ENCODE assay signal across 14 cellular contexts in genomic region chr15:95843241-95843851, GRCh38.
DNase-seq lines count a peak whose midpoint lies in the region; ATAC-seq and TF ChIP-seq lines count a peak whose summit lies in the region.
"Had no signal": no experiment of that assay in that cellular context is flagged by ENCODE, and none has a peak within 500 bp of the region (broad histone marks: within the 10 kb centered on the region; RNA-seq: fewer than 3 reads in every experiment).

No MANE protein-coding gene starts in this region.

- H3K9me3 ChIP-seq in HEK293 (ENCODE audit: control insufficient read depth, insufficient read depth, low read depth, low read length): no peaks in the 10 kb centered on the region
- H3K9me3 ChIP-seq: pancreas had no signal

- no peak overlapping the region for H3K27ac Mint-ChIP-seq in stimulated activated memory B cell treated with anti-CD40 and anti-IgM and Interleukin-4, amounts not matched to agents 10 μg/mL and 1 μg/mL and 100 μg/mL, for 72 hours
- no peak overlapping the region for H3K27ac Mint-ChIP-seq in activated naive CD8-positive, alpha-beta T cell treated with anti-CD3 and anti-CD28 coated beads, Interleukin-2, amount 50 U/mL, for 24 hours
- H3K27ac Mint-ChIP-seq: activated T-helper 17 cell treated with anti-CD3 and anti-CD28 coated beads, Interleukin-2, amount 50 U/mL, for 72 hours; CD8-positive, alpha-beta T cell had no signal

- peak overlapping the region; percentile 38; the same call in 1 of the 2 replicates for H3K27ac ChIP-seq in HEK293 (ENCODE audit: extremely low read depth, low read depth, low read length)
- peak overlapping the region; percentile 12 for H3K27ac ChIP-seq in cingulate gyrus (ENCODE audit: low read depth, low read length)
- H3K27ac ChIP-seq: pancreas, VCaP had no signal

- H3K36me3 ChIP-seq in HEK293 (ENCODE audit: control insufficient read depth in 2 of 2, insufficient read depth in 1 of 2, low read length in 2 of 2): no peaks in the 10 kb centered on the region
- H3K36me3 ChIP-seq: pancreas had no signal

- no peak overlapping the region for H3K4me3 Mint-ChIP-seq in stimulated activated memory B cell treated with anti-CD40 and anti-IgM and Interleukin-4, amounts not matched to agents 10 μg/mL and 1 μg/mL and 100 μg/mL, for 72 hours
- H3K4me3 Mint-ChIP-seq in activated naive CD8-positive, alpha-beta T cell treated with anti-CD3 and anti-CD28 coated beads, Interleukin-2, amount 50 U/mL, for 24 hours: no peak overlapping the region
- H3K4me3 Mint-ChIP-seq: activated T-helper 17 cell treated with anti-CD3 and anti-CD28 coated beads, Interleukin-2, amount 50 U/mL, for 72 hours; CD8-positive, alpha-beta T cell had no signal

- no peak for ATAC-seq in stimulated activated memory B cell treated with anti-CD40 and anti-IgM and Interleukin-4, amounts not matched to agents 10 μg/mL and 1 μg/mL and 100 μg/mL, for 72 hours
- no peak for ATAC-seq in activated naive CD8-positive, alpha-beta T cell treated with anti-CD3 and anti-CD28 coated beads, Interleukin-2, amount 50 U/mL, for 24 hours
- ATAC-seq: activated T-helper 17 cell treated with anti-CD3 and anti-CD28 coated beads, Interleukin-2, amount 50 U/mL, for 72 hours; CD8-positive, alpha-beta T cell; PC-3 had no signal

- DNase-seq in AG08395 (ENCODE audit: low spot score) (peak; percentile 69), myocyte (ENCODE audit: low read depth) (peak; percentile 88), NK-92 (lab: John Stamatoyannopoulos, UW; ENCODE audit: unreplicated experiment) (no peak), GM10266 (ENCODE audit: extremely low spot score) (no peak)
- no peak for DNase-seq in activated naive CD8-positive, alpha-beta T cell treated with anti-CD3 and anti-CD28 coated beads, Interleukin-2, amount 50 U/mL, for 24 hours
- DNase-seq: CD8-positive, alpha-beta T cell; NCI-H1694 treated with DMSO at 0.1 percent for 48 hours; pancreas; PC-3 had no signal

- peaks cover 3% of the 10 kb centered on the region for H3K9me3 Mint-ChIP-seq in stimulated activated memory B cell treated with anti-CD40 and anti-IgM and Interleukin-4, amounts not matched to agents 10 μg/mL and 1 μg/mL and 100 μg/mL, for 72 hours
- no peaks in the 10 kb centered on the region for H3K9me3 Mint-ChIP-seq in activated naive CD8-positive, alpha-beta T cell treated with anti-CD3 and anti-CD28 coated beads, Interleukin-2, amount 50 U/mL, for 24 hours
- H3K9me3 Mint-ChIP-seq: CD8-positive, alpha-beta T cell had no signal

- H3K36me3 Mint-ChIP-seq in stimulated activated memory B cell treated with anti-CD40 and anti-IgM and Interleukin-4, amounts not matched to agents 10 μg/mL and 1 μg/mL and 100 μg/mL, for 72 hours: no peaks in the 10 kb centered on the region
- H3K36me3 Mint-ChIP-seq in activated naive CD8-positive, alpha-beta T cell treated with anti-CD3 and anti-CD28 coated beads, Interleukin-2, amount 50 U/mL, for 24 hours (ENCODE audit: low read depth): no peaks in the 10 kb centered on the region
- H3K36me3 Mint-ChIP-seq: CD8-positive, alpha-beta T cell had no signal

- TF ChIP-seq CTCF in HEK293 (tag by site-specific recombination; IDR thresholded peaks at IDR 0.05) (no peak), GM10266 (IDR thresholded peaks at IDR 0.05; ENCODE audit: control insufficient read depth, insufficient read depth, low read depth, missing control alignments) (no peak)

- H3K4me1 Mint-ChIP-seq in stimulated activated memory B cell treated with anti-CD40 and anti-IgM and Interleukin-4, amounts not matched to agents 10 μg/mL and 1 μg/mL and 100 μg/mL, for 72 hours: peaks cover 13% of the 10 kb centered on the region
- H3K4me1 Mint-ChIP-seq in activated naive CD8-positive, alpha-beta T cell treated with anti-CD3 and anti-CD28 coated beads, Interleukin-2, amount 50 U/mL, for 24 hours: peaks cover 24% of the 10 kb centered on the region
- H3K4me1 Mint-ChIP-seq: activated T-helper 17 cell treated with anti-CD3 and anti-CD28 coated beads, Interleukin-2, amount 50 U/mL, for 72 hours had no signal

- no peaks in the 10 kb centered on the region for H3K27me3 Mint-ChIP-seq in stimulated activated memory B cell treated with anti-CD40 and anti-IgM and Interleukin-4, amounts not matched to agents 10 μg/mL and 1 μg/mL and 100 μg/mL, for 72 hours
- no peaks in the 10 kb centered on the region for H3K27me3 Mint-ChIP-seq in activated naive CD8-positive, alpha-beta T cell treated with anti-CD3 and anti-CD28 coated beads, Interleukin-2, amount 50 U/mL, for 24 hours
- H3K27me3 Mint-ChIP-seq: activated T-helper 17 cell treated with anti-CD3 and anti-CD28 coated beads, Interleukin-2, amount 50 U/mL, for 72 hours had no signal

- H3K4me3 ChIP-seq in HEK293 (ENCODE audit: low read depth, low read length): no peak overlapping the region
- H3K4me3 ChIP-seq: pancreas had no signal

- H3K4me1 ChIP-seq in HEK293 (ENCODE audit: control insufficient read depth, insufficient read depth, low read length): peaks cover 12% of the 10 kb centered on the region
- H3K4me1 ChIP-seq: pancreas had no signal

- POLR2A ChIA-PET in HEK293 (lab: Yijun Ruan, JAX): no interaction called here

- CTCF ChIA-PET in HEK293 (lab: Yijun Ruan, JAX): no interaction called here

TF ChIP-seq in HEK293, 187 proteins besides CTCF, POLR2A, EP300 and RAD21:
- TF ChIP-seq ZXDB (tag by site-specific recombination; IDR thresholded peaks at IDR 0.05): no peak
- TF ChIP-seq ZNF19 (tag by site-specific recombination; IDR thresholded peaks at IDR 0.05; ENCODE audit: low read depth): no peak
- no peak for TF ChIP-seq ZNF23 (tag by site-specific recombination; IDR thresholded peaks at IDR 0.05; ENCODE audit: borderline replicate concordance)
- TF ChIP-seq SP2 (tag by site-specific recombination; IDR thresholded peaks at IDR 0.05): no peak
- no peak for TF ChIP-seq ZNF610 (tag by site-specific recombination; IDR thresholded peaks at IDR 0.05; ENCODE audit: borderline replicate concordance)
- TF ChIP-seq PRDM1 (tag by site-specific recombination; IDR thresholded peaks at IDR 0.05): no peak
- TF ChIP-seq ZFP37 (tag by site-specific recombination; IDR thresholded peaks at IDR 0.05): no peak
- TF ChIP-seq ZNF223 (tag by site-specific recombination; IDR thresholded peaks at IDR 0.05): no peak
TF ChIP-seq in HEK293: peak in this region for 0.

Comparison
In these comparisons a context has a peak if more than half of its experiments do, and no peak if none do; other contexts are left out.
1. DNase-seq: peak in AG08395 (single experiment) and myocyte (single experiment); none in NK-92 (single experiment), GM10266 (single experiment) and activated naive CD8-positive, alpha-beta T cell treated with anti-CD3 and anti-CD28 coated beads, Interleukin-2, amount 50 U/mL, for 24 hours (single experiment).